25 cellular contexts compared by ENCODE assay signal in the genomic region with DNA sequence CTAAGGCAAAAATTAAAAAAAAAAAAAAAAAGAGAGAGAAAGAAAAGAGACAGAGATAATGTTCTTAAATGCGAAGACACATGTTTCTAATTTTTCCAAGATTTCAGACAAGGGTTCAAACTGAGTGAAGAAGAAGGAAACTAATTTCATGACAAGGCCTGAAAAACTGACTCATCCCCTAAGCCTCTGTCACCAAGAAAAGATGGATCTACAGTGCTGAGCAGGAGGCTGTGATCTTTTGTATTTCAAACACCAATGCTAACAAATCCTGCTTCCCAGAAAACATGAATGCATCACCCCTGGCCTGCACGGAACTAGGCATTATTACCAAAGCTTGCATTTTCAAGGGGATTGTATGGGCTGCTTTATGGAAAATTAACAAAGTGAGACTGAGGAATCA.
"Had no signal": no experiment of that assay in that cellular context is flagged by ENCODE, and none has a peak within 500 bp of the region (broad histone marks: within the 10 kb centered on the region; RNA-seq: fewer than 3 reads in every experiment).

No MANE protein-coding gene starts in this region.

- H3K27me3 ChIP-seq: adrenal gland, cardiac muscle cell, colonic mucosa, heart left ventricle, transverse colon had no signal

- H3K27ac ChIP-seq: adrenal gland, cardiac muscle cell, colonic mucosa, heart left ventricle, lower lobe of right lung, transverse colon, WERI-Rb-1 had no signal

- H3K36me3 ChIP-seq: adrenal gland, colonic mucosa, lower lobe of right lung, WERI-Rb-1 had no signal

- H3K4me1 ChIP-seq: adrenal gland, colonic mucosa had no signal

- DNase-seq: activated CD4-positive, alpha-beta T cell treated with anti-CD3 and anti-CD28 coated beads for 48 hours; activated CD4-positive, alpha-beta T cell treated with anti-CD3 and anti-CD28 coated beads, Interleukin-2, amount 50 U/mL, for 48 hours; activated CD8-positive, alpha-beta memory T cell treated with anti-CD3 and anti-CD28 coated beads for 24 hours; activated effector memory CD4-positive, alpha-beta T cell treated with Interleukin-2 at 50 U/mL for 16 hours; activated naive CD4-positive, alpha-beta T cell treated with anti-CD3 and anti-CD28 coated beads for 36 hours; activated naive CD8-positive, alpha-beta T cell treated with anti-CD3 and anti-CD28 coated beads for 36 hours; adrenal gland; aorta; cerebellar nuclear complex; colonic mucosa; effector CD8-positive, alpha-beta T cell; foreskin fibroblast; heart left ventricle; hypothalamus; immature natural killer cell; lower lobe of right lung; right cardiac atrium; stimulated activated CD4-positive, alpha-beta T cell treated with anti-CD3 and anti-CD28 coated beads, Interleukin-15, amount 100 ng/mL, for 24 hours; stimulated activated CD4-positive, alpha-beta T cell treated with anti-CD3 and anti-CD28 coated beads, Interleukin-2, amount 100 ng/mL, for 24 hours; stimulated activated naive CD4-positive, alpha-beta T cell treated with Interleukin-2 at 50 U/mL for 16 hours; SW 1271; T-helper 9 cell; transverse colon; WERI-Rb-1 had no signal

- H3K9me3 ChIP-seq: adrenal gland, colonic mucosa, heart left ventricle, lower lobe of right lung, transverse colon had no signal

- H3K4me3 ChIP-seq: adrenal gland, cardiac muscle cell, colonic mucosa, heart left ventricle, lower lobe of right lung, transverse colon had no signal
